Comparison of ENCODE assay signal across 13 cellular contexts in genomic region chr1:51044834-51045233, GRCh38. TPM values are rescaled to one million over a fixed set of nuclear protein-coding genes. Genes with fewer than 3 reads are reported as not detected.
A peak's percentile ranks its signal among the peaks of the same experiment; 100 is the strongest.
DNase-seq lines count a peak whose midpoint lies in the region; ATAC-seq, FAIRE-seq and TF ChIP-seq lines count a peak whose summit lies in the region.
"Had no signal": no experiment of that assay in that cellular context is flagged by ENCODE, and none has a peak within 500 bp of the region (broad histone marks: within the 10 kb centered on the region; RNA-seq: fewer than 3 reads in every experiment).

No MANE protein-coding gene starts in this region.

- no TSS peak for BruUV-seq in PC-9 (replicated peaks; lab: Mats Ljungman, UMichigan)

- FAIRE-seq in A204.1 (lab: Jason Lieb, UNC): peak; percentile 97

- no peak for ATAC-seq in GM21390 (IDR thresholded peaks at IDR 0.05; ENCODE audit: unreplicated experiment)
- ATAC-seq in omental fat pad (ENCODE audit: low FRiP score): no peak
- no peak for ATAC-seq in GM21576 (IDR thresholded peaks at IDR 0.05; ENCODE audit: unreplicated experiment)

- H3F3A ChIP-seq in PC-9 (ENCODE audit: insufficient read depth, low read depth): no peaks in the 10 kb centered on the region

- no peak overlapping the region for H3K4ac ChIP-seq in mesenchymal stem cell (ENCODE audit: low read depth in 1 of 2, low read length in 2 of 2)

- WGBS in mesenchymal stem cell: 68% methylated on average over 2 of the region's 4 CpGs

- CTCF ChIA-PET in PC-9 (lab: Charles Lee): no interaction called here

- H3K4me2 ChIP-seq in PC-9 (no peak overlapping the region), mesenchymal stem cell (ENCODE audit: low read length, poor library complexity, severe bottlenecking) (no peak overlapping the region)

- no peaks in the 10 kb centered on the region for H3K4me1 ChIP-seq in PC-9 (replicated peaks; ENCODE audit: insufficient read depth)
- H3K4me1 ChIP-seq in mesenchymal stem cell (ENCODE audit: control insufficient read depth, insufficient read depth, low read depth, low read length): no peaks in the 10 kb centered on the region

- H3K79me2 ChIP-seq in PC-9 (ENCODE audit: low read depth): no peaks in the 10 kb centered on the region

- H3K18ac ChIP-seq in mesenchymal stem cell (ENCODE audit: low read depth in 1 of 2, low read length in 2 of 2): no peak overlapping the region

- peak; percentile 8 for DNase-seq in EH (ENCODE audit: low read depth)
- DNase-seq in PC-9: no peak
- DNase-seq in fibroblast of mammary gland (ENCODE audit: low read depth): peak; percentile 35
- no peak for DNase-seq in mesenchymal stem cell
- DNase-seq in omental fat pad (ENCODE audit: low spot score): no peak
- DNase-seq: effector memory CD4-positive, alpha-beta T cell; GDM1; mammary epithelial cell; stimulated activated CD4-positive, alpha-beta T cell treated with anti-CD3 and anti-CD28 coated beads, Interleukin-15, amount 100 ng/mL, for 24 hours had no signal

- no peak overlapping the region for H3K14ac ChIP-seq in mesenchymal stem cell (ENCODE audit: low read length in 2 of 2)

- H2BK15ac ChIP-seq in mesenchymal stem cell (ENCODE audit: low read depth, poor library complexity, severe bottlenecking): no peak overlapping the region

- H3K27me3 ChIP-seq in PC-9 (ENCODE audit: insufficient read depth, low read depth) (no peaks in the 10 kb centered on the region), mesenchymal stem cell (ENCODE audit: control insufficient read depth in 1 of 2, insufficient read depth in 1 of 2, low read length in 2 of 2) (peaks cover 0 to 4% of the 10 kb centered on the region in 2 experiments)

- no peak overlapping the region for H2AFZ ChIP-seq in PC-9
- no peak overlapping the region for H2AFZ ChIP-seq in mesenchymal stem cell (ENCODE audit: low read depth, low read length)

- TF ChIP-seq CTCF in PC-9 (conservative IDR thresholded peaks at IDR 0.05) (peak; percentile 55; the same call in 1 of the 2 replicates), fibroblast of mammary gland (conservative IDR thresholded peaks at IDR 0.05; ENCODE audit: control insufficient read depth, insufficient read depth, low read depth, low read length) (peak; percentile 25), omental fat pad (IDR thresholded peaks at IDR 0.05) (no peak)

- H3K9me2 ChIP-seq in PC-9 (ENCODE audit: insufficient read depth): no peaks in the 10 kb centered on the region

- no peaks in the 10 kb centered on the region for H3K79me1 ChIP-seq in mesenchymal stem cell (replicated peaks; ENCODE audit: low read length, poor library complexity, severe bottlenecking)

- no peak overlapping the region for H4K8ac ChIP-seq in mesenchymal stem cell (ENCODE audit: low read length)

- no peak overlapping the region for H2BK120ac ChIP-seq in mesenchymal stem cell (ENCODE audit: low read depth, low read length)

- H3K27ac ChIP-seq in PC-9: no peak overlapping the region
- no peak overlapping the region for H3K27ac ChIP-seq in mesenchymal stem cell (ENCODE audit: low read length, poor library complexity, severe bottlenecking)

- H3K36me3 ChIP-seq in PC-9 (ENCODE audit: low read depth) (no peaks in the 10 kb centered on the region), mesenchymal stem cell (ENCODE audit: control insufficient read depth in 1 of 2, insufficient read depth in 2 of 2, low read depth in 1 of 2, low read length in 2 of 2) (no peaks in the 10 kb centered on the region)

- H2AK5ac ChIP-seq in mesenchymal stem cell (ENCODE audit: low read length, severe bottlenecking): no peak overlapping the region

- no peak overlapping the region for H3K4me3 ChIP-seq in PC-9
- H3K4me3 ChIP-seq in fibroblast of mammary gland (ENCODE audit: control insufficient read depth, low read depth, low read length): no peak overlapping the region
- no peak overlapping the region for H3K4me3 ChIP-seq in mesenchymal stem cell (ENCODE audit: insufficient read depth in 1 of 2, low read depth in 1 of 2, low read length in 2 of 2)

- H3K9ac ChIP-seq in mesenchymal stem cell (ENCODE audit: low read length): no peak overlapping the region

- H4K20me1 ChIP-seq in PC-9 (ENCODE audit: insufficient read depth): no peaks in the 10 kb centered on the region

- H3K23ac ChIP-seq in mesenchymal stem cell (ENCODE audit: low read length in 2 of 2): no peak overlapping the region

- no peak overlapping the region for H2BK5ac ChIP-seq in mesenchymal stem cell (ENCODE audit: low read depth, low read length, poor library complexity, severe bottlenecking)

- POLR2A ChIA-PET in PC-9 (lab: Charles Lee; ENCODE audit: unreplicated experiment): interaction anchor here (0.7 kb wide), 1 partner anchor 10 kb away, joined by 3 read pairs; no protein-coding TSS in a partner anchor

- no peaks in the 10 kb centered on the region for H3K9me3 ChIP-seq in PC-9 (ENCODE audit: insufficient read depth, low read depth)
- H3K9me3 ChIP-seq in mesenchymal stem cell (ENCODE audit: control insufficient read depth, low read length): no peaks in the 10 kb centered on the region

- no peak overlapping the region for H4K91ac ChIP-seq in mesenchymal stem cell (ENCODE audit: low read length)

- H2BK12ac ChIP-seq in mesenchymal stem cell (ENCODE audit: low read length in 2 of 2): no peak overlapping the region

- intact Hi-C loops in PC-9 (cut with micrococcal nuclease; ENCODE audit: unreplicated experiment): loop anchor here (1.0 to 10.0 kb wide), 3 partner anchors 118 to 270 kb away; no protein-coding TSS in a partner anchor

RNA-seq across cellular contexts. Expression of gene C1orf185, which starts 57.2 kb away (rescaled TPM):
- not detected in 2 replicates for total RNA-seq in PC-9 (2021)
- polyA plus RNA-seq in mesenchymal stem cell (2013, experiment 1 of 2): not detected
- polyA plus RNA-seq in mesenchymal stem cell (2013, experiment 2 of 2): not detected
- not detected for total RNA-seq in omental fat pad
- total RNA-seq: mammary epithelial cell, subcutaneous adipose tissue had no signal
- polyA plus RNA-seq: mammary epithelial cell had no signal

Comparison
In these comparisons a context has a peak if more than half of its experiments do, and no peak if none do; other contexts are left out.
1. DNase-seq: peak in EH (single experiment) and fibroblast of mammary gland (single experiment); none in PC-9 (0 of 2), mesenchymal stem cell (single experiment) and omental fat pad (single experiment).
2. CTCF ChIP-seq: peak in PC-9 (single experiment) and fibroblast of mammary gland (single experiment); none in omental fat pad (0 of 3).